Comparison of ENCODE assay signal across 22 cellular contexts in the genomic region with DNA sequence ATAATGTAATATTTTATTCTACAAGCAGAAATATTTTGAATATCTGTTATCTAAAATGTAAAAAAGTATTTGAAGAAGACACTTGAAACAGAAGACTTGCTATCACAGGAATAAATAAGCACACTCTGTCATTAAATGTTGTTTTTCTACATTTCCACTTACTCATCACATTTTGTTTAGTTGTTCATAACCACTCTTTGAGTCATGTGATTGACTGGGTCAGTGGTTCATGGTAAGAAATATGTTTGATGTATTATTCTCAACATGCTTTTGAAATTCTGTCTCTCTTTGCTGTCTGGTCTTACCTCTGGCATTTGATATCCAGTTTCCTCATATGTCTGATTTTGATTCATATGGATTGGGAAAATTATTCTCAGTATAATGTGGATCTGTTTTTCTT.
DNase-seq lines count a peak whose midpoint lies in the region; ATAC-seq and TF ChIP-seq lines count a peak whose summit lies in the region.
"Had no signal": no experiment of that assay in that cellular context is flagged by ENCODE, and none has a peak within 500 bp of the region (broad histone marks: within the 10 kb centered on the region; RNA-seq: fewer than 3 reads in every experiment).

No MANE protein-coding gene starts in this region.

- intact Hi-C loops in IMR-90 (cut with micrococcal nuclease) (no loop called here), left ventricle myocardium inferior (cut with micrococcal nuclease) (no loop called here)

- H3K79me1 ChIP-seq in IMR-90 (ENCODE audit: low read depth in 1 of 2, low read length in 2 of 2) = no peaks in the 10 kb centered on the region

- no peak overlapping the region for H4K8ac ChIP-seq in IMR-90 (ENCODE audit: low read depth in 2 of 2, low read length in 2 of 2)

- H3K9me3 ChIP-seq in IMR-90 (ENCODE audit: control insufficient read depth, insufficient read depth, low read length) = no peaks in the 10 kb centered on the region
- H3K9me3 ChIP-seq in hepatocyte (ENCODE audit: low read depth) = no peaks in the 10 kb centered on the region
- H3K9me3 ChIP-seq in left ventricle myocardium inferior (replicated peaks) = no peaks in the 10 kb centered on the region

- no peak overlapping the region for H2AFZ ChIP-seq in IMR-90 (replicated peaks; ENCODE audit: low read length, poor library complexity)
- no peak overlapping the region for H2AFZ ChIP-seq in hepatocyte
- H2AFZ ChIP-seq: neural progenitor cell had no signal

- H3K79me2 ChIP-seq in hepatocyte = no peaks in the 10 kb centered on the region

- H3K27ac Mint-ChIP-seq in type B pancreatic cell = no peak overlapping the region
- H3K27ac Mint-ChIP-seq: activated naive CD4-positive, alpha-beta T cell treated with anti-CD3 and anti-CD28 coated beads, Interleukin-2, amount 50 U/mL, for 24 hours; neural progenitor cell had no signal

- H3K56ac ChIP-seq in IMR-90 (ENCODE audit: extremely low read depth, insufficient read depth, low read length) = no peak overlapping the region

- TF ChIP-seq RAD21 in IMR-90 (IDR thresholded peaks at IDR 0.05; ENCODE audit: low read length) = no peak

- H3K4me1 Mint-ChIP-seq in type B pancreatic cell (ENCODE audit: unreplicated experiment) = no peaks in the 10 kb centered on the region
- H3K4me1 Mint-ChIP-seq: activated naive CD4-positive, alpha-beta T cell treated with anti-CD3 and anti-CD28 coated beads, Interleukin-2, amount 50 U/mL, for 24 hours; central memory CD8-positive, alpha-beta T cell; neural progenitor cell had no signal

- H3K14ac ChIP-seq in IMR-90 (replicated peaks; ENCODE audit: low read depth, low read length) = no peak overlapping the region

- H3K27ac ChIP-seq in IMR-90 (ENCODE audit: insufficient read depth, low read length) = no peak overlapping the region
- no peak overlapping the region for H3K27ac ChIP-seq in hepatocyte
- H3K27ac ChIP-seq in left ventricle myocardium inferior (replicated peaks) = no peak overlapping the region
- H3K27ac ChIP-seq: KMS-11, neural progenitor cell, sigmoid colon had no signal

- no peak overlapping the region for H2BK5ac ChIP-seq in IMR-90 (ENCODE audit: low read depth, low read length, poor library complexity, severe bottlenecking)

- H3K4me2 ChIP-seq in IMR-90 (ENCODE audit: low read depth, low read length) (no peak overlapping the region), hepatocyte (no peak overlapping the region)
- H3K4me2 ChIP-seq: KMS-11, neural progenitor cell had no signal

- no peak overlapping the region for H3K4ac ChIP-seq in IMR-90 (ENCODE audit: low read depth, low read length)

- TF ChIP-seq CTCF in IMR-90 (conservative IDR thresholded peaks at IDR 0.05; ENCODE audit: low read depth, low read length) (no peak), choroid plexus epithelial cell (conservative IDR thresholded peaks at IDR 0.05; ENCODE audit: low read depth, low read length) (no peak), hepatocyte (IDR thresholded peaks at IDR 0.05; ENCODE audit: poor library complexity) (no peak), left ventricle myocardium inferior (IDR thresholded peaks at IDR 0.05; ENCODE audit: borderline replicate concordance) (no peak), type B pancreatic cell (conservative IDR thresholded peaks at IDR 0.05) (no peak)

- H3K27me3 ChIP-seq in IMR-90 (ENCODE audit: control insufficient read depth, insufficient read depth, low read length) = no peaks in the 10 kb centered on the region
- no peaks in the 10 kb centered on the region for H3K27me3 ChIP-seq in hepatocyte
- H3K27me3 ChIP-seq in left ventricle myocardium inferior (ENCODE audit: low read depth) = no peaks in the 10 kb centered on the region
- H3K27me3 ChIP-seq: neural progenitor cell, sigmoid colon had no signal

- no peak overlapping the region for H4K91ac ChIP-seq in IMR-90 (ENCODE audit: insufficient read depth, low read depth, low read length)

- H2BK15ac ChIP-seq in IMR-90 (ENCODE audit: low read depth, low read length) = no peak overlapping the region

- H3K9me3 Mint-ChIP-seq in type B pancreatic cell = no peaks in the 10 kb centered on the region
- H3K9me3 Mint-ChIP-seq: activated naive CD4-positive, alpha-beta T cell treated with anti-CD3 and anti-CD28 coated beads, Interleukin-2, amount 50 U/mL, for 24 hours; central memory CD8-positive, alpha-beta T cell; neural progenitor cell had no signal

- ATAC-seq in IMR-90 (ENCODE audit: low read depth) = peak; percentile 66

- H4K20me1 ChIP-seq in IMR-90 (ENCODE audit: insufficient read depth, low read length) (no peaks in the 10 kb centered on the region), hepatocyte (ENCODE audit: insufficient read depth, poor library complexity, severe bottlenecking) (no peaks in the 10 kb centered on the region)

- H2AK9ac ChIP-seq in IMR-90 (replicated peaks; ENCODE audit: low read depth, low read length, poor library complexity) = no peak overlapping the region

- in situ Hi-C loops in IMR-90 (cut with MboI; ENCODE audit: low sequenced_read_pairs) = no loop called here

- no peak overlapping the region for H2AK5ac ChIP-seq in IMR-90 (ENCODE audit: low read depth, low read length)

- POLR2A ChIA-PET in IMR-90 (lab: Charles Lee; ENCODE audit: unreplicated experiment) = no interaction called here

- no peaks in the 10 kb centered on the region for H3K36me3 ChIP-seq in IMR-90 (ENCODE audit: control insufficient read depth, insufficient read depth, low read length)
- H3K36me3 ChIP-seq in hepatocyte (replicated peaks; ENCODE audit: insufficient read depth, low read depth) = no peaks in the 10 kb centered on the region
- H3K36me3 ChIP-seq in left ventricle myocardium inferior = no peaks in the 10 kb centered on the region
- H3K36me3 ChIP-seq: neural progenitor cell, sigmoid colon had no signal

- TF ChIP-seq POLR2A in IMR-90 (IDR thresholded peaks at IDR 0.05; ENCODE audit: low read depth, low read length) = no peak

- H2BK120ac ChIP-seq in IMR-90 (ENCODE audit: low read depth, low read length) = no peak overlapping the region

- H2BK20ac ChIP-seq in IMR-90 (ENCODE audit: low read depth, low read length) = no peak overlapping the region

- DNase-seq in AG08396 (ENCODE audit: low spot score) = peak; percentile 17
- peak; percentile 62 for DNase-seq in IMR-90
- DNase-seq in choroid plexus epithelial cell (ENCODE audit: low read depth) = peak; percentile 93
- DNase-seq in kidney tubule cell (ENCODE audit: low spot score) = peak; percentile 68
- no peak for DNase-seq in hepatocyte (ENCODE audit: low spot score)
- no peak for DNase-seq in left ventricle myocardium inferior
- no peak for DNase-seq in NOMO-1 (lab: John Stamatoyannopoulos, UW; ENCODE audit: unreplicated experiment in 2 of 2)
- no peak for DNase-seq in type B pancreatic cell (ENCODE audit: extremely low spot score, unreplicated experiment)
- DNase-seq: ACHN; activated CD4-positive, alpha-beta T cell treated with anti-CD3 and anti-CD28 coated beads for 4 hours; COR-L47; GOT3; NCI-H187 treated with DMSO at 0.1 percent for 48 hours; NCI-H748 treated with DMSO at 0.1 percent for 48 hours; sigmoid colon; stimulated activated naive CD4-positive, alpha-beta T cell treated with Interleukin-2 at 50 U/mL for 16 hours; T-helper 2 cell had no signal

- H3K4me1 ChIP-seq in IMR-90 (ENCODE audit: control insufficient read depth, insufficient read depth, low read length) = peaks cover 3% of the 10 kb centered on the region
- no peaks in the 10 kb centered on the region for H3K4me1 ChIP-seq in hepatocyte (ENCODE audit: insufficient read depth)
- H3K4me1 ChIP-seq in left ventricle myocardium inferior = no peaks in the 10 kb centered on the region
- H3K4me1 ChIP-seq: sigmoid colon had no signal

- dilution Hi-C loops in IMR-90 (cut with HindIII; ENCODE audit: low sequenced_read_pairs, unreplicated experiment) = no loop called here

- no peak overlapping the region for H3K4me3 Mint-ChIP-seq in type B pancreatic cell
- H3K4me3 Mint-ChIP-seq: activated naive CD4-positive, alpha-beta T cell treated with anti-CD3 and anti-CD28 coated beads, Interleukin-2, amount 50 U/mL, for 24 hours; central memory CD8-positive, alpha-beta T cell; neural progenitor cell had no signal

- no peak overlapping the region for H4K5ac ChIP-seq in IMR-90 (ENCODE audit: low read depth, low read length)

- no peaks in the 10 kb centered on the region for H3K9me1 ChIP-seq in IMR-90 (ENCODE audit: insufficient read depth, low read length)

- no peaks in the 10 kb centered on the region for H3K9me2 ChIP-seq in hepatocyte (replicated peaks; ENCODE audit: insufficient read depth)

- no peak overlapping the region for H3K9ac ChIP-seq in IMR-90 (ENCODE audit: low read depth, low read length)
- H3K9ac ChIP-seq: KMS-11, neural progenitor cell had no signal

- H3K18ac ChIP-seq in IMR-90 (ENCODE audit: low read depth, low read length) = no peak overlapping the region

- CTCF ChIA-PET in IMR-90 (lab: Yijun Ruan, JAX) = no interaction called here

- H3K23ac ChIP-seq in IMR-90 (ENCODE audit: low read depth, low read length) = no peak overlapping the region

- BruUV-seq in IMR-90 (replicated peaks; lab: Mats Ljungman, UMichigan) = no TSS peak

- H3K36me3 Mint-ChIP-seq in type B pancreatic cell = no peaks in the 10 kb centered on the region
- H3K36me3 Mint-ChIP-seq: activated naive CD4-positive, alpha-beta T cell treated with anti-CD3 and anti-CD28 coated beads, Interleukin-2, amount 50 U/mL, for 24 hours; neural progenitor cell had no signal

- H3K4me3 ChIP-seq in IMR-90 (ENCODE audit: insufficient read depth, low read depth, low read length) (no peak overlapping the region), choroid plexus epithelial cell (ENCODE audit: low read depth, low read length) (no peak overlapping the region), hepatocyte (no peak overlapping the region), left ventricle myocardium inferior (no peak overlapping the region)
- H3K4me3 ChIP-seq: lung, neural progenitor cell, sigmoid colon had no signal

- H3K27me3 Mint-ChIP-seq in type B pancreatic cell = no peaks in the 10 kb centered on the region
- H3K27me3 Mint-ChIP-seq: activated naive CD4-positive, alpha-beta T cell treated with anti-CD3 and anti-CD28 coated beads, Interleukin-2, amount 50 U/mL, for 24 hours; central memory CD8-positive, alpha-beta T cell had no signal

TF ChIP-seq in IMR-90, 13 proteins besides CTCF, POLR2A, EP300 and RAD21:
- TF ChIP-seq BHLHE40 (IDR thresholded peaks at IDR 0.05; ENCODE audit: low read depth, low read length) = no peak
- TF ChIP-seq, protein P1, sequence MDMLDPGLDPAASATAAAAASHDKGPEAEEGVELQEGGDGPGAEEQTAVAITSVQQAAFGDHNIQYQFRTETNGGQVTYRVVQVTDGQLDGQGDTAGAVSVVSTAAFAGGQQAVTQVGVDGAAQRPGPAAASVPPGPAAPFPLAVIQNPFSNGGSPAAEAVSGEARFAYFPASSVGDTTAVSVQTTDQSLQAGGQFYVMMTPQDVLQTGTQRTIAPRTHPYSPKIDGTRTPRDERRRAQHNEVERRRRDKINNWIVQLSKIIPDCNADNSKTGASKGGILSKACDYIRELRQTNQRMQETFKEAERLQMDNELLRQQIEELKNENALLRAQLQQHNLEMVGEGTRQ (IDR thresholded peaks at IDR 0.05; ENCODE audit: low read depth, low read length) = peak; percentile 44; the same call in 1 of the 2 replicates
- no peak for TF ChIP-seq FOS (IDR thresholded peaks at IDR 0.05; ENCODE audit: low read depth, low read length)
- TF ChIP-seq MAFK (IDR thresholded peaks at IDR 0.05; ENCODE audit: low read depth, low read length) = peak; percentile 90

Comparison
In these comparisons a context has a peak if more than half of its experiments do, and no peak if none do; other contexts are left out.
1. DNase-seq: peak in AG08396 (single experiment), IMR-90 (single experiment), choroid plexus epithelial cell (single experiment) and kidney tubule cell (single experiment); none in hepatocyte (single experiment), left ventricle myocardium inferior (single experiment), NOMO-1 (0 of 2) and type B pancreatic cell (single experiment).